In genomic region chr2:27956895-27957294, GRCh38 we compare ENCODE assay signal across 17 cellular contexts.
A peak's percentile ranks its signal among the peaks of the same experiment; 100 is the strongest.
DNase-seq lines count a peak whose midpoint lies in the region; ATAC-seq and TF ChIP-seq lines count a peak whose summit lies in the region.
"Had no signal": no experiment of that assay in that cellular context is flagged by ENCODE, and none has a peak within 500 bp of the region (broad histone marks: within the 10 kb centered on the region; RNA-seq: fewer than 3 reads in every experiment).

No MANE protein-coding gene starts in this region.

- ATAC-seq in activated T-helper 17 cell treated with anti-CD3 and anti-CD28 coated beads, Interleukin-2, amount 50 U/mL, for 72 hours (replicated peaks) = no peak
- no peak for ATAC-seq in HG03442 (IDR thresholded peaks at IDR 0.05; ENCODE audit: unreplicated experiment)

- peaks cover 5% of the 10 kb centered on the region for H3K36me3 Mint-ChIP-seq in activated T-helper 17 cell treated with anti-CD3 and anti-CD28 coated beads, Interleukin-2, amount 50 U/mL, for 72 hours (ENCODE audit: low read depth)

- no peaks in the 10 kb centered on the region for H3K27me3 Mint-ChIP-seq in activated T-helper 17 cell treated with anti-CD3 and anti-CD28 coated beads, Interleukin-2, amount 50 U/mL, for 72 hours
- H3K27me3 Mint-ChIP-seq: CD4-positive, alpha-beta memory T cell had no signal

- peak; percentile 86 for DNase-seq in AG10803 (ENCODE audit: low read depth)
- peak; percentile 56 to 70 for DNase-seq in HL-60 (ENCODE audit: low read depth in 1 of 2, low spot score in 1 of 2)
- peak; percentile 14 for DNase-seq in medulla oblongata (ENCODE audit: extremely low spot score)
- no peak for DNase-seq in stimulated activated CD4-positive, alpha-beta T cell treated with anti-CD3 and anti-CD28 coated beads, Interleukin-4, amount 100 ng/mL, for 1 hour
- DNase-seq in HK-2 (ENCODE audit: unreplicated experiment) = no peak
- DNase-seq in glomerular visceral epithelial cell (ENCODE audit: extremely low spot score) = no peak
- DNase-seq: activated CD4-positive, CD25-positive, alpha-beta regulatory T cell; activated gamma-delta T cell treated with Interleukin-2 at 50 U/mL for 16 hours; CD4-positive, alpha-beta memory T cell; colonic mucosa; H9; KBM-7; NCI-H2171; testis had no signal

- H3K4me3 Mint-ChIP-seq in activated T-helper 17 cell treated with anti-CD3 and anti-CD28 coated beads, Interleukin-2, amount 50 U/mL, for 72 hours = peak overlapping the region; percentile 2
- H3K4me3 Mint-ChIP-seq: H9 had no signal

- H3K9me3 Mint-ChIP-seq in activated T-helper 17 cell treated with anti-CD3 and anti-CD28 coated beads, Interleukin-2, amount 50 U/mL, for 72 hours = no peaks in the 10 kb centered on the region

- H3K27ac Mint-ChIP-seq in activated T-helper 17 cell treated with anti-CD3 and anti-CD28 coated beads, Interleukin-2, amount 50 U/mL, for 72 hours = peak overlapping the region; percentile 28
- H3K27ac Mint-ChIP-seq: H9 had no signal

- H3K4me3 ChIP-seq in AG10803 (ENCODE audit: low read length) (no peak overlapping the region), HL-60 (replicated peaks; ENCODE audit: insufficient read depth, low read length) (no peak overlapping the region)
- H3K4me3 ChIP-seq: colonic mucosa, lung, testis had no signal

- H3K4me1 Mint-ChIP-seq in activated T-helper 17 cell treated with anti-CD3 and anti-CD28 coated beads, Interleukin-2, amount 50 U/mL, for 72 hours = peaks cover 77% of the 10 kb centered on the region

- H3K27me3 ChIP-seq in HL-60 (ENCODE audit: insufficient read depth, poor library complexity, severe bottlenecking) = no peaks in the 10 kb centered on the region
- H3K27me3 ChIP-seq: colonic mucosa, testis had no signal

- TF ChIP-seq CTCF in AG10803 (conservative IDR thresholded peaks at IDR 0.05; ENCODE audit: low read length) (no peak), HL-60 (IDR thresholded peaks at IDR 0.05; ENCODE audit: insufficient read depth, low read length) (no peak)

- peak overlapping the region; percentile 81 for H3K27ac ChIP-seq in HL-60 (replicated peaks)
- H3K27ac ChIP-seq: colonic mucosa had no signal

Comparison
In these comparisons a context has a peak if more than half of its experiments do, and no peak if none do; other contexts are left out.
1. DNase-seq: peak in AG10803 (single experiment), HL-60 (2 of 2) and medulla oblongata (single experiment); none in stimulated activated CD4-positive, alpha-beta T cell treated with anti-CD3 and anti-CD28 coated beads, Interleukin-4, amount 100 ng/mL, for 1 hour (single experiment), HK-2 (single experiment) and glomerular visceral epithelial cell (single experiment).